ENCODE assay signal across 14 cellular contexts in the genomic region with DNA sequence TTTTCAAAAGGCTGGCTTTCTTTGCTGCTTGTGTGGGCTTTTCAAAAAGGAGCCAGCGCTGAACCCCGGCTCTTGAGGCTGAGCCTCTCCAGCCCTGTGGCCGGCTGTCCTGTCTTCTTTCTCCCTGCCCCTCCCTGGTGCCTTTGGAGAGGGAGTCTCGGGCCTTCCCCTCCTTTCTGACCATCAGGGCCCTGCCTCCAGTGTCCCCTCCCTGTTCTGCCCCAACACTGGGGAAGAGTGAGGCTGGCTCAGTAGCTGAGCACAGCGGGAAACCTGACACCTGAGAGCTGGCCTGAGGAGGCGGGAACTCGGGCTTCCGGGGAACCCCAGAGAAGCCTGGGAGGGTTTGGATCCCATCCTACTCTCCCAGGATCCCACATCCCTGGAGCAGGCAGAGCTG.
DNase-seq lines count a peak whose midpoint lies in the region; ATAC-seq, FAIRE-seq and TF ChIP-seq lines count a peak whose summit lies in the region.
"Had no signal": no experiment of that assay in that cellular context is flagged by ENCODE, and none has a peak within 500 bp of the region (broad histone marks: within the 10 kb centered on the region; RNA-seq: fewer than 3 reads in every experiment).

No MANE protein-coding gene starts in this region.

- H3K36me3 Mint-ChIP-seq in H9 (ENCODE audit: insufficient read depth in 1 of 3, low read depth in 3 of 3) (no peaks in the 10 kb centered on the region; a peak in 1 of 7 replicates), chondrocyte (ENCODE audit: low read depth) (no peaks in the 10 kb centered on the region)

- H3K4me2 ChIP-seq in H9 (ENCODE audit: insufficient read depth, insufficient read length, low read length) (no peak overlapping the region), K562 (ENCODE audit: insufficient read depth, low read length) (no peak overlapping the region), mesendoderm (ENCODE audit: low read length) (no peak overlapping the region)

- H3K56ac ChIP-seq in H9 (ENCODE audit: insufficient read length, low read depth, low read length) (no peak overlapping the region), mesendoderm (ENCODE audit: low read length) (peak overlapping the region; percentile 43)

- H4K5ac ChIP-seq in H9 (ENCODE audit: insufficient read length, low read depth, low read length): no peak overlapping the region
- H4K5ac ChIP-seq in mesendoderm (ENCODE audit: low read length): no peak overlapping the region

- H3K14ac ChIP-seq in H9 (ENCODE audit: insufficient read depth, low read length): peak overlapping the region; percentile 69

- no peaks in the 10 kb centered on the region for H3K36me3 ChIP-seq in K562 (ENCODE audit: control insufficient read depth, insufficient read depth, low read length)
- H3K36me3 ChIP-seq in mesendoderm (ENCODE audit: control insufficient read depth, insufficient read depth, low read length): no peaks in the 10 kb centered on the region
- H3K36me3 ChIP-seq: SJSA1, stomach had no signal

- H3K4me1 Mint-ChIP-seq in H9 (peaks cover 27 to 45% of the 10 kb centered on the region in 2 experiments), chondrocyte (ENCODE audit: low read depth) (peaks cover 7% of the 10 kb centered on the region)

- H3K27me3 Mint-ChIP-seq in H9 (ENCODE audit: low read depth): peaks cover 11% of the 10 kb centered on the region
- H3K27me3 Mint-ChIP-seq in chondrocyte (ENCODE audit: low read depth): peaks cover 18% of the 10 kb centered on the region

- no peak for TF ChIP-seq RAD21 in K562 (CRISPR knock-in tag; conservative IDR thresholded peaks at IDR 0.05 in 1 of 2, IDR thresholded peaks at IDR 0.05 in 1 of 2)

- BruUV-seq in K562 (replicated peaks; lab: Mats Ljungman, UMichigan): no TSS peak

- H3K9me3 Mint-ChIP-seq in H9 (no peaks in the 10 kb centered on the region; a peak in 1 of 5 replicates), chondrocyte (ENCODE audit: low read depth) (no peaks in the 10 kb centered on the region)

- H3K18ac ChIP-seq in H9 (ENCODE audit: insufficient read length, low read depth, low read length) (no peak overlapping the region), mesendoderm (ENCODE audit: low read length) (no peak overlapping the region)

- no peak for FAIRE-seq in K562 (lab: Jason Lieb, UNC)
- FAIRE-seq: GM12878, islet of Langerhans had no signal

- H3K4me3 Mint-ChIP-seq in H9 (no peak overlapping the region), chondrocyte (ENCODE audit: unreplicated experiment) (no peak overlapping the region)

- H3K4me1 ChIP-seq in H9 (ENCODE audit: insufficient read depth, low read length) (no peaks in the 10 kb centered on the region; the same call in 1 of the 2 replicates), K562 (replicated peaks in 1 of 2; ENCODE audit: control insufficient read depth in 2 of 2, insufficient read depth in 2 of 2, low read length in 2 of 2) (peaks cover 9 to 19% of the 10 kb centered on the region in 2 experiments), mesendoderm (ENCODE audit: control insufficient read depth, low read depth, low read length) (peaks cover 4% of the 10 kb centered on the region)
- H3K4me1 ChIP-seq: SJSA1, stomach had no signal

- H2BK20ac ChIP-seq in H9 (ENCODE audit: low read depth, low read length, poor library complexity, severe bottlenecking): no peak overlapping the region

- DNase-seq in DMS153 treated with DMSO at 0.1 percent for 48 hours (lab: John Stamatoyannopoulos, UW; ENCODE audit: unreplicated experiment) (peak; percentile 31), H9 (peak; percentile 77), K562 (ENCODE audit: extremely low read depth in 1 of 4, low spot score in 3 of 4) (no peak), mesendoderm (peak; percentile 51), erythroblast (lab: John Stamatoyannopoulos, UW) (no peak), mucosa of gallbladder (ENCODE audit: low spot score) (no peak), chondrocyte (ENCODE audit: low spot score) (no peak)
- DNase-seq: Kasumi-1, NCI-H187 treated with DMSO at 0.1 percent for 48 hours, stomach had no signal

- no CpG with 5 or more reads among the region's 8 CpGs for WGBS in H9 (ENCODE audit: extremely low coverage, insufficient read length, low lambda C conversion rate)
- 5% methylated on average over 5 of the region's 8 CpGs for WGBS in K562 (ENCODE audit: insufficient coverage, low coverage, missing lambda C conversion rate)
- no CpG with 5 or more reads among the region's 8 CpGs for WGBS in mesendoderm (ENCODE audit: extremely low coverage, insufficient coverage, low lambda C conversion rate)

- no peak overlapping the region for H4K91ac ChIP-seq in H9 (ENCODE audit: insufficient read length, low read depth, low read length)

- H3K23me2 ChIP-seq in H9 (ENCODE audit: insufficient read length, low read depth, low read length, poor library complexity, severe bottlenecking): no peaks in the 10 kb centered on the region

- H2BK120ac ChIP-seq in H9 (ENCODE audit: low read depth, low read length, poor library complexity, severe bottlenecking) (no peak overlapping the region), mesendoderm (ENCODE audit: low read depth, low read length) (no peak overlapping the region)

- POLR2A ChIA-PET in K562 (lab: Yijun Ruan, JAX): interaction anchor here (0.7 to 1.0 kb wide), 2 partner anchors 8 to 232 kb away, joined by 3 read pairs; no protein-coding TSS in a partner anchor

- TF ChIP-seq EP300 in K562 (IDR thresholded peaks at IDR 0.05; ENCODE audit: low read length): no peak

- no peak overlapping the region for H3T11ph ChIP-seq in H9 (ENCODE audit: low read length)

- H3K4me3 ChIP-seq in K562 (no peak overlapping the region), mesendoderm (ENCODE audit: low read length) (no peak overlapping the region)
- H3K4me3 ChIP-seq: BLaER1 treated with 17β-estradiol and CSF1 and Interleukin-3, amounts not matched to agents 10 nM and 100 nM; GM12878; SJSA1; stomach had no signal

- H4K8ac ChIP-seq in H9 (replicated peaks; ENCODE audit: insufficient read length, low read depth, low read length): no peak overlapping the region
- no peak overlapping the region for H4K8ac ChIP-seq in mesendoderm (ENCODE audit: low read depth, low read length)

- no peak overlapping the region for H2BK12ac ChIP-seq in H9 (ENCODE audit: insufficient read length, low read depth, low read length)

- H4K20me1 ChIP-seq in H9 (ENCODE audit: control insufficient read depth, insufficient read depth, insufficient read length) (no peaks in the 10 kb centered on the region), K562 (replicated peaks; ENCODE audit: control insufficient read depth, insufficient read depth, low read length) (no peaks in the 10 kb centered on the region)

- H2AK5ac ChIP-seq in H9 (ENCODE audit: insufficient read length, low read length) (no peak overlapping the region), mesendoderm (ENCODE audit: low read length) (no peak overlapping the region)

- peak; percentile 77 for ATAC-seq in K562
- ATAC-seq: GM12878 had no signal

- H2BK5ac ChIP-seq in H9 (ENCODE audit: insufficient read length, low read length) (no peak overlapping the region), mesendoderm (ENCODE audit: low read length) (no peak overlapping the region)

- H3K79me1 ChIP-seq in H9 (ENCODE audit: insufficient read depth, low read depth, low read length, poor library complexity, severe bottlenecking) (no peaks in the 10 kb centered on the region), mesendoderm (ENCODE audit: low read length) (no peaks in the 10 kb centered on the region)

- H3K27ac Mint-ChIP-seq in H9 (no peak overlapping the region), chondrocyte (ENCODE audit: unreplicated experiment) (no peak overlapping the region)

- H3K4ac ChIP-seq in H9 (ENCODE audit: low read depth, low read length): no peak overlapping the region
- no peak overlapping the region for H3K4ac ChIP-seq in mesendoderm (ENCODE audit: low read depth, low read length)

- H2AFZ ChIP-seq in H9 (ENCODE audit: low read length): no peak overlapping the region
- H2AFZ ChIP-seq in K562 (ENCODE audit: low read depth, low read length): no peak overlapping the region; the same call in 1 of the 2 replicates

- TF ChIP-seq CTCF in H9 (conservative IDR thresholded peaks at IDR 0.05) (no peak), K562 (IDR thresholded peaks at IDR 0.05 in 2 of 3, conservative IDR thresholded peaks at IDR 0.05 in 1 of 3; ENCODE audit: insufficient read depth in 2 of 3, low read depth in 1 of 3, low read length in 3 of 3) (no peak), chondrocyte (IDR thresholded peaks at IDR 0.05) (no peak)

- TF ChIP-seq POLR2A in K562 (conservative IDR thresholded peaks at IDR 0.05) (no peak), erythroblast (IDR thresholded peaks at IDR 0.05; ENCODE audit: low read length) (no peak)

- in situ Hi-C loops in K562 (cut with MboI): no loop called here

- H2BK15ac ChIP-seq in H9 (ENCODE audit: low read depth, low read length) (no peak overlapping the region), mesendoderm (replicated peaks; ENCODE audit: low read depth) (no peak overlapping the region)

- H3K27ac ChIP-seq in H9 (ENCODE audit: insufficient read length, low read depth, low read length): no peak overlapping the region
- no peak overlapping the region for H3K27ac ChIP-seq in K562 (ENCODE audit: extremely low read depth, low read depth, low read length)
- H3K27ac ChIP-seq in mesendoderm (ENCODE audit: low read depth, low read length): no peak overlapping the region
- H3K27ac ChIP-seq: SJSA1, stomach had no signal

- no peaks in the 10 kb centered on the region for H3K9me3 ChIP-seq in H9 (ENCODE audit: control insufficient read depth, low read depth, low read length)
- no peaks in the 10 kb centered on the region for H3K9me3 ChIP-seq in K562 (replicated peaks; ENCODE audit: control insufficient read depth, insufficient read depth, low read depth, low read length)
- H3K9me3 ChIP-seq: BLaER1 treated with 17β-estradiol and CSF1 and Interleukin-3, amounts not matched to agents 10 nM and 100 nM; SJSA1; stomach had no signal

- intact Hi-C loops in K562 (cut with micrococcal nuclease): no loop called here

- H3K9ac ChIP-seq in H9 (ENCODE audit: extremely low read depth, insufficient read length, low read length) (no peak overlapping the region), K562 (ENCODE audit: insufficient read depth in 1 of 2, low read depth in 2 of 2, low read length in 2 of 2) (no peak overlapping the region; a peak in 1 of 4 replicates), mesendoderm (ENCODE audit: low read length) (no peak overlapping the region)

- H3K23ac ChIP-seq in H9 (ENCODE audit: insufficient read length, low read depth, low read length) (no peak overlapping the region), mesendoderm (ENCODE audit: low read length) (no peak overlapping the region)

- H3K27me3 ChIP-seq in H9 (ENCODE audit: insufficient read depth, low read length) (no peaks in the 10 kb centered on the region), K562 (ENCODE audit: control insufficient read depth in 2 of 2, insufficient read depth in 2 of 2, low read length in 2 of 2) (no peaks in the 10 kb centered on the region; a peak in 1 of 5 replicates), mesendoderm (ENCODE audit: insufficient read depth, low read length, poor library complexity) (no peaks in the 10 kb centered on the region)
- H3K27me3 ChIP-seq: BLaER1 treated with 17β-estradiol and CSF1 and Interleukin-3, amounts not matched to agents 10 nM and 100 nM; SJSA1 had no signal

- H3K9me1 ChIP-seq in K562 (ENCODE audit: control insufficient read depth, insufficient read depth, low read length): no peaks in the 10 kb centered on the region

- CTCF ChIA-PET in K562 (lab: Yijun Ruan, JAX; ENCODE audit: low intra/inter-chr PET ratio): no interaction called here

- H3K79me2 ChIP-seq in H9 (ENCODE audit: insufficient read depth, low read length): no peaks in the 10 kb centered on the region
- no peaks in the 10 kb centered on the region for H3K79me2 ChIP-seq in K562 (ENCODE audit: control insufficient read depth, insufficient read depth, low read length)
- H3K79me2 ChIP-seq in mesendoderm (ENCODE audit: control insufficient read depth, insufficient read depth, low read length): no peaks in the 10 kb centered on the region

Comparison
In these comparisons a context has a peak if more than half of its experiments do, and no peak if none do; other contexts are left out.
1. DNase-seq: peak in DMS153 treated with DMSO at 0.1 percent for 48 hours (single experiment), H9 (single experiment) and mesendoderm (single experiment); none in K562 (0 of 4), erythroblast (0 of 2), mucosa of gallbladder (single experiment) and chondrocyte (single experiment).